ENCODE assay signal across 8 cellular contexts in genomic region chr11:76207642-76208378, GRCh38. TPM values are rescaled to one million over a fixed set of nuclear protein-coding genes. Genes with fewer than 3 reads are reported as not detected.
DNase-seq lines count a peak whose midpoint lies in the region; ATAC-seq and TF ChIP-seq lines count a peak whose summit lies in the region.

No MANE protein-coding gene starts in this region.

- no peaks in the 10 kb centered on the region for H3K9me3 ChIP-seq in parathyroid adenoma (ENCODE audit: control insufficient read depth, low read length)
- H3K9me3 ChIP-seq in thyroid gland, result no peaks in the 10 kb centered on the region

- H3K4me2 ChIP-seq in parathyroid adenoma (ENCODE audit: low read length), result peak overlapping the region; percentile 69

- DNase-seq in Ammon's horn (ENCODE audit: low spot score) (peak; percentile 77), NAMALWA (ENCODE audit: low spot score) (peak; percentile 80), Right ventricle myocardium superior (peak; percentile 90), thyroid gland (peak; percentile 70 to 71)
- peak; percentile 69 to 89 for DNase-seq in activated naive CD4-positive, alpha-beta T cell treated with anti-CD3 and anti-CD28 coated beads, Interleukin-2, amount 50 U/mL, for 72 hours (ENCODE audit: low spot score in 2 of 2)

- H3K36me3 Mint-ChIP-seq in activated naive CD4-positive, alpha-beta T cell treated with anti-CD3 and anti-CD28 coated beads, Interleukin-2, amount 50 U/mL, for 72 hours, result peaks cover 0 to 6% of the 10 kb centered on the region in 2 donors

- H3K9me3 Mint-ChIP-seq in activated naive CD4-positive, alpha-beta T cell treated with anti-CD3 and anti-CD28 coated beads, Interleukin-2, amount 50 U/mL, for 72 hours, result no peaks in the 10 kb centered on the region

- TF ChIP-seq CTCF in parathyroid adenoma (IDR thresholded peaks at IDR 0.05), result peak; percentile 86
- peak; percentile 67 to 97 (median 92) for TF ChIP-seq CTCF in thyroid gland (IDR thresholded peaks at IDR 0.05)

- H3K27ac Mint-ChIP-seq in activated naive CD4-positive, alpha-beta T cell treated with anti-CD3 and anti-CD28 coated beads, Interleukin-2, amount 50 U/mL, for 72 hours, result no peak overlapping the region

- H3K4me1 ChIP-seq in parathyroid adenoma (no peaks in the 10 kb centered on the region), thyroid gland (peaks cover 30 to 46% of the 10 kb centered on the region in 2 donors)

- H3K9ac ChIP-seq in parathyroid adenoma, result no peak overlapping the region

- peak; percentile 49 for ATAC-seq in GM19438 (IDR thresholded peaks at IDR 0.05; ENCODE audit: low read depth, unreplicated experiment)
- ATAC-seq in SK-N-SH treated with all-trans-retinoic acid at 6 μM for 48 hours, result peak; percentile 80
- peak; percentile 75 to 76 for ATAC-seq in activated naive CD4-positive, alpha-beta T cell treated with anti-CD3 and anti-CD28 coated beads, Interleukin-2, amount 50 U/mL, for 72 hours
- peak; percentile 82 for ATAC-seq in Right ventricle myocardium superior (ENCODE audit: poor library complexity)

- intact Hi-C loops in Right ventricle myocardium superior (cut with DNase I), result loop anchor here (2.0 kb wide), 2 partner anchors 27 to 111 kb away; no protein-coding TSS in a partner anchor
- intact Hi-C loops in thyroid gland (cut with DNase I), result loop anchor here (2.0 kb wide), 1 partner anchor 111 kb away; no protein-coding TSS in a partner anchor

- H3K27ac ChIP-seq in parathyroid adenoma (no peak overlapping the region), thyroid gland (peak overlapping the region in 2 of 3 donors; percentile 56 to 67)

- H3K4me3 ChIP-seq in parathyroid adenoma (ENCODE audit: low read depth, low read length) (peak overlapping the region; percentile 42), thyroid gland (replicated peaks in 1 of 3) (peak overlapping the region in 2 of 3 donors; percentile 6 to 46)

- H3K27me3 ChIP-seq in parathyroid adenoma (ENCODE audit: control insufficient read depth, insufficient read depth, low read length) (no peaks in the 10 kb centered on the region), thyroid gland (no peaks in the 10 kb centered on the region)

- TF ChIP-seq POLR2A in thyroid gland (IDR thresholded peaks at IDR 0.05), result no peak

- no peaks in the 10 kb centered on the region for H3K79me2 ChIP-seq in parathyroid adenoma

- 0 to 1% methylated on average over 30 to 41 of the region's 54 CpGs for WGBS in thyroid gland, 2 donors

- H2AFZ ChIP-seq in parathyroid adenoma, result peak overlapping the region; percentile 77

- H3K36me3 ChIP-seq in parathyroid adenoma (ENCODE audit: control insufficient read depth, insufficient read depth, low read length), result no peaks in the 10 kb centered on the region
- no peaks in the 10 kb centered on the region for H3K36me3 ChIP-seq in thyroid gland

TF ChIP-seq in SK-N-SH treated with all-trans-retinoic acid at 6 μM for 48 hours, 23 proteins besides CTCF, POLR2A, EP300 and RAD21:
- no peak for TF ChIP-seq CREB5 (CRISPR knock-in tag; IDR thresholded peaks at IDR 0.05; ENCODE audit: low read depth)
- no peak for TF ChIP-seq ZFP30 (CRISPR knock-in tag; IDR thresholded peaks at IDR 0.05)
- no peak for TF ChIP-seq ZNF565 (CRISPR knock-in tag; conservative IDR thresholded peaks at IDR 0.05; ENCODE audit: low read depth)
- no peak for TF ChIP-seq OSR1 (CRISPR knock-in tag; IDR thresholded peaks at IDR 0.05)
- TF ChIP-seq ARNTL (CRISPR knock-in tag; IDR thresholded peaks at IDR 0.05; ENCODE audit: borderline replicate concordance, low read depth), result no peak
- no peak for TF ChIP-seq TOX (CRISPR knock-in tag; IDR thresholded peaks at IDR 0.05; ENCODE audit: borderline replicate concordance)
- no peak for TF ChIP-seq ZNF70 (CRISPR knock-in tag; IDR thresholded peaks at IDR 0.05)
- no peak for TF ChIP-seq ISL1 (CRISPR knock-in tag; IDR thresholded peaks at IDR 0.05)
- TF ChIP-seq TCF4 (CRISPR knock-in tag; IDR thresholded peaks at IDR 0.05; ENCODE audit: borderline replicate concordance), result no peak
- no peak for TF ChIP-seq CSDC2 (CRISPR knock-in tag; IDR thresholded peaks at IDR 0.05)
- TF ChIP-seq GLIS3 (CRISPR knock-in tag; IDR thresholded peaks at IDR 0.05), result no peak
- no peak for TF ChIP-seq BACH2 (CRISPR knock-in tag; IDR thresholded peaks at IDR 0.05; ENCODE audit: borderline replicate concordance)
- no peak for TF ChIP-seq ESRRG (CRISPR knock-in tag; IDR thresholded peaks at IDR 0.05)
- TF ChIP-seq ZC3H10 (CRISPR knock-in tag; IDR thresholded peaks at IDR 0.05), result no peak
- no peak for TF ChIP-seq CSRNP3 (CRISPR knock-in tag; IDR thresholded peaks at IDR 0.05)
- no peak for TF ChIP-seq POU6F1 (CRISPR knock-in tag; IDR thresholded peaks at IDR 0.05; ENCODE audit: borderline replicate concordance, low read depth)
- no peak for TF ChIP-seq TSHZ2 (CRISPR knock-in tag; IDR thresholded peaks at IDR 0.05)
- TF ChIP-seq ZFP3 (CRISPR knock-in tag; IDR thresholded peaks at IDR 0.05), result no peak
- TF ChIP-seq RARB (CRISPR knock-in tag; IDR thresholded peaks at IDR 0.05), result no peak
- no peak for TF ChIP-seq SNAI2 (CRISPR knock-in tag; IDR thresholded peaks at IDR 0.05)

RNA-seq across cellular contexts. Expression of gene WNT11, which starts 1.5 kb away (rescaled TPM):
- 1 to 10 TPM in 1 of 2 donors, under 1 TPM in 1; 0.71 to 1.5 TPM for total RNA-seq in activated naive CD4-positive, alpha-beta T cell treated with anti-CD3 and anti-CD28 coated beads, Interleukin-2, amount 50 U/mL, for 72 hours
- total RNA-seq in Right ventricle myocardium superior (20.0 TPM), thyroid gland (10 to 100 TPM in 3 of 4 donors, 1 to 10 TPM in 1; 7.3 to 31.5 (median 10.7) TPM)
